ENCODE assay signal across 3 cellular contexts in genomic region chr17:32695864-32696263, GRCh38.
TF ChIP-seq lines count a peak whose summit lies in the region.

No MANE protein-coding gene starts in this region.

TF ChIP-seq in HepG2, 621 proteins besides CTCF, POLR2A, EP300 and RAD21 (continued from another document and continues in another):
- TF ChIP-seq GRHL1 (CRISPR knock-in tag; conservative IDR thresholded peaks at IDR 0.05): no peak
- TF ChIP-seq CREB1 (IDR thresholded peaks at IDR 0.05): peak; percentile 54
- TF ChIP-seq CREB1 (CRISPR knock-in tag; IDR thresholded peaks at IDR 0.05): no peak
- no peak for TF ChIP-seq ZNF724P (CRISPR knock-in tag; IDR thresholded peaks at IDR 0.05; ENCODE audit: borderline replicate concordance)

TF ChIP-seq in GM12878, 131 proteins besides CTCF, POLR2A, EP300 and RAD21 (continued from another document):
- TF ChIP-seq ATF7 (IDR thresholded peaks at IDR 0.05; ENCODE audit: low read depth): 0 out of 2 replicates have a peak, but pooled peaks have one; percentile 21
TF ChIP-seq in GM12878: peak in this region for 1.

TF ChIP-seq in neural cell, 6 proteins besides CTCF, POLR2A, EP300 and RAD21 (continued from another document):
- TF ChIP-seq REST (IDR thresholded peaks at IDR 0.05; ENCODE audit: borderline replicate concordance): no peak
